In genomic region chr1:10516925-10517676, GRCh38 we compare ENCODE assay signal across 13 cellular contexts. TPM values are rescaled to one million over a fixed set of nuclear protein-coding genes. Genes with fewer than 3 reads are reported as not detected.
DNase-seq lines count a peak whose midpoint lies in the region; ATAC-seq and TF ChIP-seq lines count a peak whose summit lies in the region.
"Had no signal": no experiment of that assay in that cellular context is flagged by ENCODE, and none has a peak within 500 bp of the region (broad histone marks: within the 10 kb centered on the region; RNA-seq: fewer than 3 reads in every experiment).

No MANE protein-coding gene starts in this region.

- no peak overlapping the region for H2BK120ac ChIP-seq in mesenchymal stem cell (ENCODE audit: low read depth, low read length)

- TF ChIP-seq CTCF in thyroid gland (IDR thresholded peaks at IDR 0.05) (peak in 1 of 6 experiments; percentile 9), OCI-LY7 (conservative IDR thresholded peaks at IDR 0.05; ENCODE audit: low read length) (no peak)

- no peak overlapping the region for H2BK12ac ChIP-seq in mesenchymal stem cell (ENCODE audit: low read length in 2 of 2)

- no peak overlapping the region for H2AK5ac ChIP-seq in mesenchymal stem cell (ENCODE audit: low read length, severe bottlenecking)

- CTCF ChIA-PET in OCI-LY7 (lab: Charles Lee; ENCODE audit: unreplicated experiment): no interaction called here

- peaks cover 6% of the 10 kb centered on the region; the same call in 1 of the 2 replicates for H3K79me2 ChIP-seq in OCI-LY7 (ENCODE audit: insufficient read depth, low read depth, low read length)

- ATAC-seq in T-helper 17 cell: no peak

- POLR2A ChIA-PET in OCI-LY7 (lab: Charles Lee): no interaction called here

- H3K9ac ChIP-seq in mesenchymal stem cell (ENCODE audit: low read length): no peak overlapping the region

- no peak for DNase-seq in activated T-cell treated with anti-CD3 and anti-CD28 coated beads, Interleukin-2, amount 50 U/mL, for 24 hours
- DNase-seq in activated T-cell treated with anti-CD3 and anti-CD28 coated beads, Interleukin-2, amount 50 U/mL, for 48 hours: no peak
- DNase-seq in T-helper 17 cell (no peak), immature natural killer cell (no peak), thyroid gland (no peak), GM19238 (ENCODE audit: insufficient read length, low spot score) (no peak), OCI-LY7 (ENCODE audit: low spot score) (no peak), mesenchymal stem cell (no peak)
- DNase-seq: activated CD4-positive, CD25-positive, alpha-beta regulatory T cell treated with anti-CD3 and anti-CD28 coated beads, Interleukin-2, amount 50 U/mL, for 72 hours; cortex of kidney; substantia nigra; SW 1271 had no signal

- H3K4me2 ChIP-seq in OCI-LY7 (ENCODE audit: low read length) (no peak overlapping the region), mesenchymal stem cell (ENCODE audit: low read length, poor library complexity, severe bottlenecking) (no peak overlapping the region)

- peak overlapping the region; percentile 45 for H3K27ac Mint-ChIP-seq in activated T-cell treated with anti-CD3 and anti-CD28 coated beads, Interleukin-2, amount 50 U/mL, for 24 hours
- H3K27ac Mint-ChIP-seq in T-helper 17 cell (peak overlapping the region; percentile 94), immature natural killer cell (peak overlapping the region; percentile 20 to 97 (median 86))

- no TSS peak for BruUV-seq in OCI-LY7 (replicated peaks; lab: Mats Ljungman, UMichigan)

- no peak overlapping the region for H3K18ac ChIP-seq in mesenchymal stem cell (ENCODE audit: low read depth in 1 of 2, low read length in 2 of 2)

- H4K91ac ChIP-seq in mesenchymal stem cell (ENCODE audit: low read length): no peak overlapping the region

- intact Hi-C loops in thyroid gland (cut with DNase I): no loop called here
- intact Hi-C loops in OCI-LY7 (cut with micrococcal nuclease; ENCODE audit: unreplicated experiment): no loop called here

- peaks cover 81% of the 10 kb centered on the region for H3K4me1 Mint-ChIP-seq in activated T-cell treated with anti-CD3 and anti-CD28 coated beads, Interleukin-2, amount 50 U/mL, for 24 hours (ENCODE audit: low read depth)
- H3K4me1 Mint-ChIP-seq in T-helper 17 cell: peaks cover 50% of the 10 kb centered on the region
- H3K4me1 Mint-ChIP-seq in immature natural killer cell: peaks cover 58 to 69% of the 10 kb centered on the region in 2 donors

- H3K79me1 ChIP-seq in mesenchymal stem cell (replicated peaks; ENCODE audit: low read length, poor library complexity, severe bottlenecking): peaks cover 19% of the 10 kb centered on the region

- H3K9me2 ChIP-seq in OCI-LY7 (ENCODE audit: insufficient read depth, low read length): no peaks in the 10 kb centered on the region

- H2BK5ac ChIP-seq in mesenchymal stem cell (ENCODE audit: low read depth, low read length, poor library complexity, severe bottlenecking): no peak overlapping the region

- peaks cover 29% of the 10 kb centered on the region for H3K36me3 Mint-ChIP-seq in activated T-cell treated with anti-CD3 and anti-CD28 coated beads, Interleukin-2, amount 50 U/mL, for 24 hours (ENCODE audit: low read depth)
- H3K36me3 Mint-ChIP-seq in T-helper 17 cell (ENCODE audit: low read depth) (peaks cover 4% of the 10 kb centered on the region), immature natural killer cell (peaks cover 9 to 17% (median 13%) of the 10 kb centered on the region in 3 donors)

- H3K27me3 Mint-ChIP-seq in activated T-cell treated with anti-CD3 and anti-CD28 coated beads, Interleukin-2, amount 50 U/mL, for 24 hours: no peaks in the 10 kb centered on the region
- H3K27me3 Mint-ChIP-seq in T-helper 17 cell (no peaks in the 10 kb centered on the region), immature natural killer cell (ENCODE audit: low read depth in 3 of 3) (peaks cover 2 to 6% (median 4%) of the 10 kb centered on the region in 3 donors)

- no peak for TF ChIP-seq POLR2A in thyroid gland (IDR thresholded peaks at IDR 0.05)

- H3K23ac ChIP-seq in mesenchymal stem cell (ENCODE audit: low read length in 2 of 2): no peak overlapping the region

- no peak overlapping the region for H3K14ac ChIP-seq in mesenchymal stem cell (ENCODE audit: low read length in 2 of 2)

- no peak overlapping the region for H2AFZ ChIP-seq in OCI-LY7 (ENCODE audit: low read length)
- no peak overlapping the region for H2AFZ ChIP-seq in mesenchymal stem cell (ENCODE audit: low read depth, low read length)

- H3K9me3 ChIP-seq in T-helper 17 cell (ENCODE audit: control insufficient read depth, low read length, poor library complexity, severe bottlenecking): no peaks in the 10 kb centered on the region
- no peaks in the 10 kb centered on the region for H3K9me3 ChIP-seq in thyroid gland
- H3K9me3 ChIP-seq in OCI-LY7 (ENCODE audit: low read length): no peaks in the 10 kb centered on the region
- no peaks in the 10 kb centered on the region for H3K9me3 ChIP-seq in mesenchymal stem cell (ENCODE audit: control insufficient read depth, low read length)

- H3K4ac ChIP-seq in mesenchymal stem cell (ENCODE audit: low read depth in 1 of 2, low read length in 2 of 2): no peak overlapping the region

- H3K27ac ChIP-seq in thyroid gland (peak overlapping the region; percentile 59 to 73 (median 64)), OCI-LY7 (ENCODE audit: low read depth, low read length, poor library complexity, severe bottlenecking) (no peak overlapping the region), mesenchymal stem cell (ENCODE audit: low read length, poor library complexity, severe bottlenecking) (no peak overlapping the region)
- H3K27ac ChIP-seq: HL-60 had no signal

- H2BK15ac ChIP-seq in mesenchymal stem cell (ENCODE audit: low read depth, poor library complexity, severe bottlenecking): no peak overlapping the region

- H4K8ac ChIP-seq in mesenchymal stem cell (ENCODE audit: low read length): no peak overlapping the region

- no peaks in the 10 kb centered on the region for H3K36me3 ChIP-seq in thyroid gland
- no peaks in the 10 kb centered on the region; the same call in 1 of the 2 replicates for H3K36me3 ChIP-seq in OCI-LY7 (ENCODE audit: insufficient read depth, low read length)
- H3K36me3 ChIP-seq in mesenchymal stem cell (ENCODE audit: control insufficient read depth in 1 of 2, insufficient read depth in 2 of 2, low read depth in 1 of 2, low read length in 2 of 2): no peaks in the 10 kb centered on the region

- H4K20me1 ChIP-seq in OCI-LY7 (ENCODE audit: insufficient read depth, low read length): peaks cover 16% of the 10 kb centered on the region; the same call in 1 of the 2 replicates

- no peak overlapping the region for H3K4me3 Mint-ChIP-seq in activated T-cell treated with anti-CD3 and anti-CD28 coated beads, Interleukin-2, amount 50 U/mL, for 24 hours
- H3K4me3 Mint-ChIP-seq in T-helper 17 cell (peak overlapping the region; percentile 80), immature natural killer cell (no peak overlapping the region)

- H3K4me1 ChIP-seq in thyroid gland: peaks cover 58 to 60% of the 10 kb centered on the region in 2 donors
- no peaks in the 10 kb centered on the region for H3K4me1 ChIP-seq in OCI-LY7 (ENCODE audit: insufficient read depth, low read length, poor library complexity, severe bottlenecking)
- H3K4me1 ChIP-seq in mesenchymal stem cell (ENCODE audit: control insufficient read depth, insufficient read depth, low read depth, low read length): peaks cover 25% of the 10 kb centered on the region

- WGBS in thyroid gland, 2 donors: 58 to 62% methylated on average over 8 of the region's 8 CpGs
- WGBS in mesenchymal stem cell: 81% methylated on average over 7 of the region's 8 CpGs

- no peaks in the 10 kb centered on the region for H3K9me3 Mint-ChIP-seq in activated T-cell treated with anti-CD3 and anti-CD28 coated beads, Interleukin-2, amount 50 U/mL, for 24 hours
- no peaks in the 10 kb centered on the region for H3K9me3 Mint-ChIP-seq in immature natural killer cell

- H3K27me3 ChIP-seq in thyroid gland (no peaks in the 10 kb centered on the region), mesenchymal stem cell (ENCODE audit: control insufficient read depth in 1 of 2, insufficient read depth in 1 of 2, low read length in 2 of 2) (no peaks in the 10 kb centered on the region)

- H3K4me3 ChIP-seq in thyroid gland (replicated peaks in 1 of 3): no peak overlapping the region
- H3K4me3 ChIP-seq in OCI-LY7 (ENCODE audit: low read depth, low read length, poor library complexity, severe bottlenecking): no peak overlapping the region
- no peak overlapping the region for H3K4me3 ChIP-seq in mesenchymal stem cell (ENCODE audit: insufficient read depth in 1 of 2, low read depth in 1 of 2, low read length in 2 of 2)

RNA-seq across cellular contexts. Expression of gene PEX14, which starts 42.4 kb away (rescaled TPM):
- total RNA-seq in T-helper 17 cell (10 to 100 TPM; 16.0 TPM), thyroid gland (10 to 100 TPM; 14.0 to 28.4 (median 20.7) TPM), OCI-LY7 (2022) (23.8 and 24.3 TPM in 2 replicates)
- polyA plus RNA-seq in immature natural killer cell: 1 to 10 TPM; 2.0 to 7.5 (median 4.1) TPM
- 11.9 and 14.6 TPM in 2 replicates for total RNA-seq in OCI-LY7 (2014; rRNA removed; shearing (Covaris generic))
- polyA plus RNA-seq in mesenchymal stem cell (2013, experiment 1 of 2): 17.5 TPM
- polyA plus RNA-seq in mesenchymal stem cell (2013, experiment 2 of 2): 16.8 TPM

RNA-seq across cellular contexts. Expression of gene DFFA, which starts 44.8 kb away (rescaled TPM):
- total RNA-seq in T-helper 17 cell (10 to 100 TPM; 14.6 to 15.1 TPM), thyroid gland (10 to 100 TPM; 24.2 to 30.3 (median 27.5) TPM), OCI-LY7 (2022) (70.9 and 79.0 TPM in 2 replicates)
- 10 to 100 TPM; 24.9 to 37.6 (median 28.6) TPM for polyA plus RNA-seq in immature natural killer cell
- 58.4 and 64.6 TPM in 2 replicates for total RNA-seq in OCI-LY7 (2014; rRNA removed; shearing (Covaris generic))
- 28.1 TPM for polyA plus RNA-seq in mesenchymal stem cell (2013, experiment 1 of 2)
- polyA plus RNA-seq in mesenchymal stem cell (2013, experiment 2 of 2): 26.5 TPM

Comparison
In these comparisons a context has a peak if more than half of its experiments do, and no peak if none do; other contexts are left out.
1. H3K27ac ChIP-seq: peak in thyroid gland (3 of 3); none in OCI-LY7 (single experiment) and mesenchymal stem cell (single experiment).
2. Peak in every context shown above with its lines, with median percentiles within 50 percentile points of each other: H3K27ac Mint-ChIP-seq.